ENCODE assay signal across 23 cellular contexts in the genomic region with DNA sequence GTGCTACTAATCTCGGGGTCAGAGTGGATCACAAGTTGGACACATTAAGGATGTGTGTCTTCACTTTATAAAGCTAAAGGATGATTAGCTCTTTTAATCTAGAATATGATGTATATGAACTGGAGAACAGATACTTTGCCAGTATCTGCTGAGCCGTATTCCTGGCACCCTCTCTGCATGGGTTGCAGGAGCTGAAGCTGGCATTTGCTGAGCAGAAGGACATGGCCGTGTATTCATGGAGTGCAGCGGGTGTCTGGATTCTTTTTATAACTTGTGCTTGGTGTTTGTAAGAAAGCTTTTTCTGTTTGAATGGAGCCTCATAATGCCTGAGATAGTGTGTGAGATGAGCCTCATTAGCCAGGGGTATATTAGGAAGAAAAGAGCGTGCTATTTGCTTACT.
DNase-seq lines count a peak whose midpoint lies in the region; ATAC-seq and TF ChIP-seq lines count a peak whose summit lies in the region.
"Had no signal": no experiment of that assay in that cellular context is flagged by ENCODE, and none has a peak within 500 bp of the region (broad histone marks: within the 10 kb centered on the region; RNA-seq: fewer than 3 reads in every experiment).

No MANE protein-coding gene starts in this region.

- H3K27ac ChIP-seq in angular gyrus (ENCODE audit: low read depth, low read length) (peak overlapping the region; percentile 18), sigmoid colon (peak overlapping the region; percentile 59 to 91 (median 76)), aorta (ENCODE audit: low read depth in 1 of 2, low read length in 2 of 2) (no peak overlapping the region)
- H3K27ac ChIP-seq: hepatocyte had no signal

- H3K27me3 ChIP-seq in sigmoid colon (no peaks in the 10 kb centered on the region), aorta (ENCODE audit: control insufficient read depth in 1 of 2, insufficient read depth in 2 of 2, low read length in 1 of 2) (no peaks in the 10 kb centered on the region)
- H3K27me3 ChIP-seq: BE2C, hepatocyte, suprapubic skin had no signal

- H3K9me3 ChIP-seq in sigmoid colon, result no peaks in the 10 kb centered on the region
- no peaks in the 10 kb centered on the region for H3K9me3 ChIP-seq in aorta (ENCODE audit: control insufficient read depth, low read length)
- H3K9me3 ChIP-seq: BE2C, suprapubic skin had no signal

- intact Hi-C loops in left ventricle myocardium superior (cut with micrococcal nuclease) (no loop called here), sigmoid colon (cut with DNase I) (no loop called here), aorta (cut with DNase I) (no loop called here)

- POLR2A ChIA-PET in GM10248 (lab: Yijun Ruan, JAX), result no interaction called here

- TF ChIP-seq POLR2A in sigmoid colon (IDR thresholded peaks at IDR 0.05), result no peak

- H3K4me1 ChIP-seq in sigmoid colon, result peaks cover 0 to 81% (median 64%) of the 10 kb centered on the region in 4 donors
- H3K4me1 ChIP-seq in aorta (ENCODE audit: control insufficient read depth in 1 of 2, insufficient read depth in 2 of 2, low read length in 2 of 2), result peaks cover 0 to 6% of the 10 kb centered on the region in 2 donors

- H3K4me3 ChIP-seq in sigmoid colon (no peak overlapping the region), aorta (ENCODE audit: low read length in 2 of 2) (no peak overlapping the region)
- H3K4me3 ChIP-seq: hepatocyte, suprapubic skin had no signal

- H3K27me3 Mint-ChIP-seq in activated T-cell treated with anti-CD3 and anti-CD28 coated beads, Interleukin-2, amount 50 U/mL, for 4 hours (ENCODE audit: low read depth), result no peaks in the 10 kb centered on the region
- H3K27me3 Mint-ChIP-seq: activated CD4-positive, alpha-beta T cell treated with anti-CD3 and anti-CD28 coated beads, Interleukin-2, amount 10 ng/mL, durations not matched to agents 24 days and 14 days; natural killer cell treated with Interleukin-12 subunit alpha and Interleukin-12 subunit beta and Interleukin-15 and Interleukin-18, amount 100 ng/mL, for 72 hours had no signal

- in situ Hi-C loops in G401 (cut with HindIII; ENCODE audit: low sequenced_read_pairs), result no loop called here

- H3K36me3 Mint-ChIP-seq in activated T-cell treated with anti-CD3 and anti-CD28 coated beads, Interleukin-2, amount 50 U/mL, for 4 hours (ENCODE audit: insufficient read depth), result peaks cover 31% of the 10 kb centered on the region
- H3K36me3 Mint-ChIP-seq: natural killer cell treated with Interleukin-12 subunit alpha and Interleukin-12 subunit beta and Interleukin-15 and Interleukin-18, amount 100 ng/mL, for 72 hours had no signal

- peaks cover 2% of the 10 kb centered on the region for H3K4me1 Mint-ChIP-seq in activated T-cell treated with anti-CD3 and anti-CD28 coated beads, Interleukin-2, amount 50 U/mL, for 4 hours (ENCODE audit: low read depth)
- H3K4me1 Mint-ChIP-seq: immature natural killer cell had no signal

- no peak for TF ChIP-seq EP300 in sigmoid colon (IDR thresholded peaks at IDR 0.05)

- CTCF ChIA-PET in GM10248 (lab: Yijun Ruan, JAX), result interaction anchor here (0.7 to 2.3 kb wide), 2 partner anchors 12 to 16 kb away, joined by 3 to 9 read pairs; no protein-coding TSS in a partner anchor

- peak; percentile 32 for ATAC-seq in left ventricle myocardium superior
- no peak for ATAC-seq in aorta (ENCODE audit: low FRiP score)
- ATAC-seq in activated T-cell treated with anti-CD3 and anti-CD28 coated beads, Interleukin-2, amount 50 U/mL, for 4 hours, result no peak
- ATAC-seq: natural killer cell treated with Interleukin-12 subunit alpha and Interleukin-12 subunit beta and Interleukin-15 and Interleukin-18, amount 100 ng/mL, for 72 hours; SK-N-SH treated with all-trans-retinoic acid at 6 μM for 48 hours had no signal

- H3K36me3 ChIP-seq in sigmoid colon (peaks cover 0 to 21% (median 9%) of the 10 kb centered on the region in 4 donors), aorta (ENCODE audit: control insufficient read depth in 1 of 2, insufficient read depth in 2 of 2, low read length in 1 of 2) (peaks cover 0 to 2% of the 10 kb centered on the region in 2 donors)
- H3K36me3 ChIP-seq: BE2C had no signal

- no peak overlapping the region for H3K4me3 Mint-ChIP-seq in activated T-cell treated with anti-CD3 and anti-CD28 coated beads, Interleukin-2, amount 50 U/mL, for 4 hours
- H3K4me3 Mint-ChIP-seq: activated CD4-positive, alpha-beta T cell treated with anti-CD3 and anti-CD28 coated beads, Interleukin-2, amount 10 ng/mL, durations not matched to agents 24 days and 14 days; activated naive CD4-positive, alpha-beta T cell treated with anti-CD3 and anti-CD28 coated beads for 36 hours; immature natural killer cell; natural killer cell treated with Interleukin-12 subunit alpha and Interleukin-12 subunit beta and Interleukin-15 and Interleukin-18, amount 100 ng/mL, for 72 hours had no signal

- DNase-seq in G401 (ENCODE audit: low spot score), result peak; percentile 64
- no peak for DNase-seq in left ventricle myocardium superior
- DNase-seq in sigmoid colon, result no peak
- no peak for DNase-seq in aorta
- DNase-seq in GM10248 (ENCODE audit: extremely low spot score), result no peak
- DNase-seq in activated T-cell treated with anti-CD3 and anti-CD28 coated beads, Interleukin-2, amount 50 U/mL, for 4 hours, result no peak
- no peak for DNase-seq in activated CD8-positive, alpha-beta memory T cell treated with anti-CD3 and anti-CD28 coated beads, Interleukin-2, amount 50 U/mL, for 48 hours
- DNase-seq: activated CD4-positive, alpha-beta T cell treated with anti-CD3 and anti-CD28 coated beads, Interleukin-2, amount 10 ng/mL, durations not matched to agents 24 days and 14 days; activated naive CD4-positive, alpha-beta T cell treated with anti-CD3 and anti-CD28 coated beads for 36 hours; BE2C; DMS79; effector CD8-positive, alpha-beta T cell; foreskin fibroblast; immature natural killer cell; Kasumi-1; NCI-H187 treated with DMSO at 0.1 percent for 48 hours; NCI-H2227 treated with DMSO at 0.1 percent for 48 hours; NCI-H69 had no signal

- no peaks in the 10 kb centered on the region for H3K9me3 Mint-ChIP-seq in activated T-cell treated with anti-CD3 and anti-CD28 coated beads, Interleukin-2, amount 50 U/mL, for 4 hours
- H3K9me3 Mint-ChIP-seq: activated CD4-positive, alpha-beta T cell treated with anti-CD3 and anti-CD28 coated beads, Interleukin-2, amount 10 ng/mL, durations not matched to agents 24 days and 14 days; activated naive CD4-positive, alpha-beta T cell treated with anti-CD3 and anti-CD28 coated beads for 36 hours; natural killer cell treated with Interleukin-12 subunit alpha and Interleukin-12 subunit beta and Interleukin-15 and Interleukin-18, amount 100 ng/mL, for 72 hours had no signal

- WGBS in sigmoid colon, 2 donors, result 95 to 96% methylated on average over 5 of the region's 5 CpGs
- WGBS in aorta, 2 donors, result 58 to 75% methylated on average over 5 of the region's 5 CpGs

- TF ChIP-seq CTCF in sigmoid colon (IDR thresholded peaks at IDR 0.05), result no peak
- TF ChIP-seq CTCF in GM10248 (IDR thresholded peaks at IDR 0.05; ENCODE audit: control extremely low read depth, extremely low read depth, low read depth, missing control alignments), result no peak

Comparison
In these comparisons a context has a peak if more than half of its experiments do, and no peak if none do; other contexts are left out.
1. H3K27ac ChIP-seq: peak in angular gyrus (single experiment) and sigmoid colon (4 of 4); none in aorta (0 of 2).